Comparison of ENCODE assay signal across 11 cellular contexts in the genomic region with DNA sequence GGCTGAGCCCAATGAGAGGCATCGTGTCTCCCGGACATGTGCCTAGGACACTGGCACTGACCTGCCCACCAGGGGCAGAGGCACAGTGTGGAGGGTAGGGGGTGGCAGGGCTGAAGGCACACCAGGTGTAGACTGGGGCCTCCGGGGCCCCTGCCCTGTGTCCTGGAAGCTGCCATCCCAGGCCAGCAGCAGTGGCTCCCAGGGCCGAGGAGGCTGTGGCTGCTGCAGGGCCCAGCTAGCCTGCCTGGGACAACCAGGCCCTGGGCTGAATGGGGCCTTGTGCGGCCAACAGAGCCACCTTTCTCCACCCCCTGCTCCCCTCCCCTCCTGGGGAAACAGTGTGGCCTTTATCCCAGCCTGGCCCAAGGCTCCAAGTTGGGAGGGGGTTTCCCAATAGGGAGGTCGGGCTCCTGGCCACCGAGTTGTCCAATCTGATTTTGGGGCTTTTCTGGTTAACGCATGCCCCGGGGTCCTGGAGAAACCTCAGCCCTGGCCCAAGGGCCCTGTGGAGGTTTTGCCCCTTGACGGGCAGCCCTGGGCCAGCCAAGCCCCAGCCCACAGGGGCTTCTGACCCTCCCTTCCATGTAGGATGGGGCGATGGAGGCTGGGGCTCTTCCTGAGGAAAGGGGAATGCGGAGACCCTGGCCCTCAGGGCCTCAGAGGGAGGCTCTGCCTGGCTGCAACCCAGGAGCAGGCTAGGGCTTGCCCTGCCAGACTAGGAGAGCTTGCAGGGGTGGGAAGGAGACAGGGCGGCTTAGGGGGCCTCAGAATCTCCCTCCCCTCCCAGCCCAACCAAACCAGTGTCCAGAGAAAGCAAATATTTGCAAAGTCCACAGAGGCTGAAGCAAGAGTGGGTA. TPM values are rescaled to one million over a fixed set of nuclear protein-coding genes. Genes with fewer than 3 reads are reported as not detected.
DNase-seq lines count a peak whose midpoint lies in the region; ATAC-seq and TF ChIP-seq lines count a peak whose summit lies in the region.
"Had no signal": no experiment of that assay in that cellular context is flagged by ENCODE, and none has a peak within 500 bp of the region (broad histone marks: within the 10 kb centered on the region; RNA-seq: fewer than 3 reads in every experiment).

No MANE protein-coding gene starts in this region.

- H3K9me3 ChIP-seq in hepatocyte (ENCODE audit: low read depth) = no peaks in the 10 kb centered on the region
- H3K9me3 ChIP-seq in psoas muscle = no peaks in the 10 kb centered on the region

- H2AFZ ChIP-seq in hepatocyte = no peak overlapping the region

- peak overlapping the region; percentile 94 for H3K4me2 ChIP-seq in hepatocyte

- DNase-seq in Ammon's horn (ENCODE audit: low spot score) = peak; percentile 94
- DNase-seq in astrocyte of the hippocampus (ENCODE audit: low read depth, low spot score) = peak; percentile 41
- DNase-seq in hepatocyte (ENCODE audit: low spot score) = no peak
- peak; percentile 9 to 45 for DNase-seq in psoas muscle
- no peak for DNase-seq in NCI-H187 treated with DMSO at 0.1 percent for 48 hours (lab: John Stamatoyannopoulos, UW)
- DNase-seq in germinal center (ENCODE audit: low spot score) = no peak
- DNase-seq: naive B cell, NCI-H187 had no signal

- H3K4me1 ChIP-seq in hepatocyte (ENCODE audit: insufficient read depth) (peaks cover 41% of the 10 kb centered on the region), psoas muscle (peaks cover 42% of the 10 kb centered on the region)

- H3K27me3 ChIP-seq in hepatocyte (no peaks in the 10 kb centered on the region), psoas muscle (ENCODE audit: insufficient read depth in 3 of 3, low read length in 2 of 3) (no peaks in the 10 kb centered on the region)

- H3K4me3 ChIP-seq in hepatocyte (no peak overlapping the region), psoas muscle (no peak overlapping the region)

- no peaks in the 10 kb centered on the region for H3K9me2 ChIP-seq in hepatocyte (replicated peaks; ENCODE audit: insufficient read depth)

- H3K36me3 ChIP-seq in hepatocyte (replicated peaks; ENCODE audit: insufficient read depth, low read depth) (no peaks in the 10 kb centered on the region), psoas muscle (ENCODE audit: insufficient read depth in 1 of 2, low read depth in 1 of 2) (peaks cover 4 to 54% of the 10 kb centered on the region in 2 donors)

- ATAC-seq in psoas muscle = no peak
- ATAC-seq in GM19395 (IDR thresholded peaks at IDR 0.05; ENCODE audit: unreplicated experiment) = no peak
- no peak for ATAC-seq in HG03097 (IDR thresholded peaks at IDR 0.05; ENCODE audit: low FRiP score, unreplicated experiment)

- TF ChIP-seq CTCF in hepatocyte (IDR thresholded peaks at IDR 0.05; ENCODE audit: poor library complexity) (no peak), psoas muscle (IDR thresholded peaks at IDR 0.05) (no peak)

- H4K20me1 ChIP-seq in hepatocyte (ENCODE audit: insufficient read depth, poor library complexity, severe bottlenecking) = peaks cover 46% of the 10 kb centered on the region

- H3K79me2 ChIP-seq in hepatocyte = peaks cover 53% of the 10 kb centered on the region

- peak overlapping the region; percentile 27 for H3K27ac ChIP-seq in hepatocyte
- H3K27ac ChIP-seq in psoas muscle = peak overlapping the region; percentile 61
- H3K27ac ChIP-seq: C4-2B had no signal

- intact Hi-C loops in psoas muscle (cut with DNase I) = loop anchor here (2.0 to 5.0 kb wide), 3 partner anchors 57 to 91 kb away; no protein-coding TSS in a partner anchor

- 75% methylated on average over 13 of the region's 13 CpGs for WGBS in hepatocyte (ENCODE audit: low lambda C conversion rate, missing lambda C conversion rate)
- WGBS in psoas muscle, 3 donors = 53 to 74% (median 67%) methylated on average over 13 of the region's 13 CpGs

RNA-seq across cellular contexts. Expression of a gene that starts 4.2 kb away (rescaled TPM):
- total RNA-seq in hepatocyte (16.1 and 19.6 TPM in 2 replicates), psoas muscle (100 to 1,000 TPM; 104 to 166 (median 110) TPM)
- polyA plus RNA-seq in hepatocyte (10.4 and 16.5 TPM in 2 replicates), psoas muscle (100 to 1,000 TPM in 1 of 3 donors, 10 to 100 TPM in 2; 50.0 to 120 (median 94.3) TPM)

RNA-seq across cellular contexts. Expression of a gene that starts 35.3 kb away (rescaled TPM):
- 2.2 TPM in 2 replicates for total RNA-seq in hepatocyte
- polyA plus RNA-seq in hepatocyte = 0.48 and 2.6 TPM in 2 replicates
- total RNA-seq in psoas muscle = 10 to 100 TPM in 2 of 4 donors, 1 to 10 TPM in 2; 6.5 to 18.5 (median 9.0) TPM
- polyA plus RNA-seq in psoas muscle = 1 to 10 TPM in 2 of 3 donors, under 1 TPM in 1; 0.89 to 3.7 (median 2.2) TPM

Comparison
In these comparisons a context has a peak if more than half of its experiments do, and no peak if none do; other contexts are left out.
1. DNase-seq: peak in Ammon's horn (single experiment), astrocyte of the hippocampus (single experiment) and psoas muscle (2 of 2); none in hepatocyte (single experiment), NCI-H187 treated with DMSO at 0.1 percent for 48 hours (single experiment) and germinal center (single experiment).